Comparison of ENCODE assay signal across 9 cellular contexts in the genomic region with DNA sequence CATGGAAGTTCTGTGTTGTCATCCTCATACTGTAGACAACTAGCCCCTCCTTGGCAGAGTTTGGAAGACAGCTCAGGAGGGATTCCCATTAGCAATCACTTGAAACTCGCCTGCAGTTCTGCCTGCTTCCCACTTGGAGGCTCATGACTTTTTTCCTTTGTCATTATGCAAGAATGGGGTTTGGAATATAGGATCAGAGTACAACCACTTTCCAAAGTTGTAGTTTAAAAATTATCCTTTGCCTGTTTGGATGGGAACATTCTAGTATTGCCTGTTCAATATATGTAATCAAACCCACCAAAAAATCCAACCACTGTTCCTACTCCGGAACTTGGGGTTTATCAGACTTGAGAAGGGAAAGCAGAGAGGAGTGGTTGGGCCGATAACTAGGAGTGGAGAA. TPM values are rescaled to one million over a fixed set of nuclear protein-coding genes. Genes with fewer than 3 reads are reported as not detected.
DNase-seq lines count a peak whose midpoint lies in the region; ATAC-seq and TF ChIP-seq lines count a peak whose summit lies in the region.
"Had no signal": no experiment of that assay in that cellular context is flagged by ENCODE, and none has a peak within 500 bp of the region (broad histone marks: within the 10 kb centered on the region; RNA-seq: fewer than 3 reads in every experiment).

No MANE protein-coding gene starts in this region.

- no peak overlapping the region for H3K4me3 ChIP-seq in spleen

- H3K9me3 Mint-ChIP-seq in Calu3 (ENCODE audit: low read depth, unreplicated experiment) = no peaks in the 10 kb centered on the region
- H3K9me3 Mint-ChIP-seq: T-helper 1 cell treated with Interleukin-12 subunit alpha and Interleukin-12 subunit beta and Interleukin-4 antibody, amounts not matched to agents 30 μg/mL and 1 μg/mL, for 36 hours had no signal

- H3K27ac Mint-ChIP-seq in Calu3 (ENCODE audit: unreplicated experiment) = no peak overlapping the region
- H3K27ac Mint-ChIP-seq: T-helper 1 cell treated with Interleukin-12 subunit alpha and Interleukin-12 subunit beta and Interleukin-4 antibody, amounts not matched to agents 30 μg/mL and 1 μg/mL, for 36 hours had no signal

- H3K4me1 Mint-ChIP-seq in Calu3 (ENCODE audit: low read depth, unreplicated experiment) = peaks cover 11% of the 10 kb centered on the region

- no TSS peak for BruUV-seq in Calu3 (replicated peaks; lab: Mats Ljungman, UMichigan)

- ATAC-seq in GM18868 (IDR thresholded peaks at IDR 0.05; ENCODE audit: unreplicated experiment) = no peak

- H3K36me3 Mint-ChIP-seq in Calu3 (ENCODE audit: insufficient read depth, unreplicated experiment) = peaks cover 9% of the 10 kb centered on the region

- H3K4me1 ChIP-seq in spleen = peaks cover 0 to 4% (median 0%) of the 10 kb centered on the region in 6 donors

- DNase-seq in Caki2 (ENCODE audit: low read depth) (peak; percentile 57), LHCN-M2 (ENCODE audit: low read depth) (peak; percentile 43), T47D (ENCODE audit: low read depth in 1 of 2, low spot score in 1 of 2) (peak; percentile 26 to 63), medulla oblongata (ENCODE audit: extremely low spot score) (peak; percentile 42), Calu3 (no peak), HuH-7.5 (ENCODE audit: low spot score) (no peak), spleen (no peak)

- 84 to 88% (median 85%) methylated on average over 3 of the region's 3 CpGs for WGBS in spleen, 5 donors

- H3K4me3 Mint-ChIP-seq in Calu3 (ENCODE audit: low read depth, unreplicated experiment) = no peak overlapping the region
- H3K4me3 Mint-ChIP-seq: T-helper 1 cell treated with Interleukin-12 subunit alpha and Interleukin-12 subunit beta and Interleukin-4 antibody, amounts not matched to agents 30 μg/mL and 1 μg/mL, for 36 hours had no signal

- no peak overlapping the region for H3K27ac ChIP-seq in spleen

- no peaks in the 10 kb centered on the region for H3K27me3 ChIP-seq in spleen (replicated peaks in 1 of 7)

- in situ Hi-C loops in Caki2 (cut with HindIII; ENCODE audit: low pct_unique_long_range_greater_than_20kb, low sequenced_read_pairs) = no loop called here
- in situ Hi-C loops in T47D (cut with HindIII; ENCODE audit: low pct_unique_long_range_greater_than_20kb, low sequenced_read_pairs) = no loop called here

- CTCF ChIA-PET in Calu3 (lab: Charles Lee) = interaction anchor here (1.1 to 1.5 kb wide), 2 partner anchors 9 to 10 kb away, joined by 4 to 5 read pairs; partner anchors contain the start of gene COX14

- H3K27me3 Mint-ChIP-seq in Calu3 (ENCODE audit: unreplicated experiment) = peaks cover 24% of the 10 kb centered on the region

- TF ChIP-seq CTCF in Calu3 (IDR thresholded peaks at IDR 0.05; ENCODE audit: unreplicated experiment) (no peak), spleen (IDR thresholded peaks at IDR 0.05 in 8 of 11, conservative IDR thresholded peaks at IDR 0.05 in 3 of 11) (peak in 3 of 11 experiments; percentile 17 to 34 (median 19))

- intact Hi-C loops in Calu3 (cut with micrococcal nuclease; ENCODE audit: unreplicated experiment) = no loop called here
- intact Hi-C loops in spleen (cut with DNase I; ENCODE audit: low total_unique reads) = no loop called here

- H3K36me3 ChIP-seq in spleen = peaks cover 5 to 62% (median 48%) of the 10 kb centered on the region in 6 donors

- TF ChIP-seq POLR2A in spleen (IDR thresholded peaks at IDR 0.05) = no peak

- H3K9me3 ChIP-seq in spleen = no peaks in the 10 kb centered on the region

RNA-seq across cellular contexts. Expression of gene GPD1, which starts 2.1 kb away (rescaled TPM):
- total RNA-seq in Caki2 (2014; rRNA removed; shearing (Covaris generic); ENCODE audit: low replicate concordance) = not detected in 2 replicates
- 0.17 TPM in 1 of 2 replicates, not detected in the other for total RNA-seq in LHCN-M2 (2014; rRNA removed)
- 0.21 TPM for polyA plus RNA-seq in LHCN-M2 (2012)
- total RNA-seq in Calu3 (2022) = 0.21 and 1.0 TPM in 2 replicates
- under 1 TPM in 6 of 7 donors, not detected in 1; 0.13 to 0.79 (median 0.45) TPM for total RNA-seq in spleen
- polyA plus RNA-seq in spleen = under 1 TPM; 0.44 to 0.72 (median 0.48) TPM

RNA-seq across cellular contexts. Expression of gene COX14, which starts 10.4 kb away (rescaled TPM):
- 74.0 and 127 TPM in 2 replicates for total RNA-seq in Caki2 (2014; rRNA removed; shearing (Covaris generic); ENCODE audit: low replicate concordance)
- total RNA-seq in LHCN-M2 (2014; rRNA removed) = 41.7 and 44.0 TPM in 2 replicates
- 97.3 TPM for polyA plus RNA-seq in LHCN-M2 (2012)
- total RNA-seq in Calu3 (2022) = 37.1 and 39.7 TPM in 2 replicates
- 10 to 100 TPM; 45.9 to 68.2 (median 52.7) TPM for total RNA-seq in spleen
- polyA plus RNA-seq in spleen = 100 to 1,000 TPM in 1 of 3 donors, 10 to 100 TPM in 2; 75.5 to 116 (median 81.9) TPM

RNA-seq across cellular contexts. Expression of gene SMARCD1, which starts 16.5 kb away (rescaled TPM):
- 61.0 and 61.9 TPM in 2 replicates for total RNA-seq in Caki2 (2014; rRNA removed; shearing (Covaris generic); ENCODE audit: low replicate concordance)
- total RNA-seq in LHCN-M2 (2014; rRNA removed) (49.2 and 66.8 TPM in 2 replicates), Calu3 (2022) (36.9 and 40.9 TPM in 2 replicates), spleen (10 to 100 TPM; 47.3 to 85.7 (median 60.3) TPM)
- polyA plus RNA-seq in LHCN-M2 (2012) = 27.1 TPM
- polyA plus RNA-seq in spleen = 10 to 100 TPM; 17.4 to 25.3 (median 18.1) TPM

RNA-seq across cellular contexts. Expression of gene ASIC1, which starts 44.3 kb away (rescaled TPM):
- total RNA-seq in Caki2 (2014; rRNA removed; shearing (Covaris generic); ENCODE audit: low replicate concordance) = 0.74 and 5.8 TPM in 2 replicates
- total RNA-seq in LHCN-M2 (2014; rRNA removed) (1.2 and 4.3 TPM in 2 replicates), Calu3 (2022) (3.5 and 4.1 TPM in 2 replicates), spleen (1 to 10 TPM in 2 of 7 donors, under 1 TPM in 5; 0.26 to 1.3 (median 0.54) TPM)
- polyA plus RNA-seq in LHCN-M2 (2012) = 2.9 TPM
- under 1 TPM; 0.16 to 0.33 (median 0.22) TPM for polyA plus RNA-seq in spleen

Comparison
In these comparisons a context has a peak if more than half of its experiments do, and no peak if none do; other contexts are left out.
1. DNase-seq: peak in Caki2 (single experiment), LHCN-M2 (single experiment), T47D (2 of 2) and medulla oblongata (single experiment); none in Calu3 (single experiment), HuH-7.5 (single experiment) and spleen (single experiment).